29 cellular contexts compared by ENCODE assay signal in the genomic region with DNA sequence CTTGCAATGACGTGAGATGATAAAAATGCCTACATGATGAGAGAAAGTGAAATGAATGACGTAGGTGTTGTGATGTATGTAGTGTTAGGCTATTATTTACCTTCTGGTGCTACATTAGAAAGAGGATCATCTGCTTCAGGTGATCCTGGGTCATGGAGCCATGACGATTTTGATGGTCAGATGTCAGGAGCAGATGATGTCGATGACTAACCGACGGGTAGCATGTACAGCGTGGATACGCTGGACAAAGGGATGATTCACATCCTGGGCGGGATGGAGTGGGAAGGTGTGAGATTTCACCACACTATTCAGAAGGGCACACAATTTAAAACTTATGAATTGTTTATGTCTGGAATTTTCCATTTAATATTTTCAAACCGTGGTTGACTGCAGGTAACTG. TPM values are rescaled to one million over a fixed set of nuclear protein-coding genes. Genes with fewer than 3 reads are reported as not detected.
DNase-seq lines count a peak whose midpoint lies in the region; ATAC-seq and TF ChIP-seq lines count a peak whose summit lies in the region.
"Had no signal": no experiment of that assay in that cellular context is flagged by ENCODE, and none has a peak within 500 bp of the region (broad histone marks: within the 10 kb centered on the region; RNA-seq: fewer than 3 reads in every experiment).

No MANE protein-coding gene starts in this region.

- DNase-seq in MCF 10A (ENCODE audit: unreplicated experiment) (peak; percentile 77), breast epithelium (ENCODE audit: low spot score in 2 of 2) (no peak), RPMI7951 (ENCODE audit: low read depth) (peak; percentile 16), epithelial cell of prostate (ENCODE audit: low read depth, low spot score) (no peak), GM13976 (ENCODE audit: low spot score) (no peak), SK-N-SH (no peak)
- no peak for DNase-seq in stimulated activated effector memory CD8-positive, alpha-beta T cell treated with anti-CD3 and anti-CD28 coated beads, Interleukin-12 subunit alpha, Interleukin-12 subunit beta, amount 100 ng/mL, for 72 hours (ENCODE audit: low spot score in 2 of 2)
- DNase-seq: activated CD4-positive, alpha-beta T cell treated with anti-CD3 and anti-CD28 coated beads, Interleukin-2, amount 10 ng/mL, durations not matched to agents 24 days and 14 days; activated naive CD4-positive, alpha-beta T cell treated with anti-CD3 and anti-CD28 coated beads for 36 hours; aorta; CD8-positive, alpha-beta T cell; central memory CD4-positive, alpha-beta T cell; DMS 273 treated with DMSO at 0.1 percent for 48 hours; heart left ventricle; left colon; NCI-H1436; NCI-H2081 treated with DMSO at 0.1 percent for 48 hours; NCI-H345; NCI-H774; stimulated activated CD4-positive, alpha-beta T cell treated with anti-CD3 and anti-CD28 coated beads, Interleukin-2, amount 100 ng/mL, for 48 hours; T-helper 9 cell; trophoblast cell; WERI-Rb-1 had no signal

- no peak overlapping the region for H3K27ac ChIP-seq in breast epithelium
- peak overlapping the region; percentile 48 for H3K27ac ChIP-seq in epithelial cell of prostate
- H3K27ac ChIP-seq in SK-N-SH (ENCODE audit: low read depth in 2 of 2, low read length in 1 of 2) = no peak overlapping the region
- H3K27ac ChIP-seq: A549, heart left ventricle, KMS-11, parathyroid adenoma, WERI-Rb-1 had no signal

- CTCF ChIA-PET in MCF 10A (lab: Yijun Ruan, JAX) (no interaction called here), SK-N-SH (lab: Yijun Ruan, JAX) (no interaction called here)

- in situ Hi-C loops in GM13976 (cut with MboI; ENCODE audit: low sequenced_read_pairs, unreplicated experiment) = no loop called here

- no peak for TF ChIP-seq POLR2A in breast epithelium (IDR thresholded peaks at IDR 0.05)

- H3K4me3 ChIP-seq in breast epithelium (no peak overlapping the region), SK-N-SH (ENCODE audit: low read depth in 2 of 2, low read length in 1 of 2) (no peak overlapping the region)
- H3K4me3 ChIP-seq: A549, heart left ventricle had no signal

- H3K9me3 Mint-ChIP-seq in MCF 10A (ENCODE audit: unreplicated experiment) = peaks cover 7% of the 10 kb centered on the region
- H3K9me3 Mint-ChIP-seq in stimulated activated effector memory CD8-positive, alpha-beta T cell treated with anti-CD3 and anti-CD28 coated beads, Interleukin-12 subunit alpha, Interleukin-12 subunit beta, amount 100 ng/mL, for 72 hours = no peaks in the 10 kb centered on the region
- H3K9me3 Mint-ChIP-seq: activated CD4-positive, alpha-beta T cell treated with anti-CD3 and anti-CD28 coated beads, Interleukin-2, amount 10 ng/mL, durations not matched to agents 24 days and 14 days; activated naive CD4-positive, alpha-beta T cell treated with anti-CD3 and anti-CD28 coated beads for 36 hours; activated T-helper 1 cell treated with anti-CD3 and anti-CD28 coated beads, Interleukin-12 subunit alpha, Interleukin-12 subunit beta, Interleukin-2, Interleukin-4 antibody, amounts not matched to agents 30 ng/mL and 10 ng/mL and 1 ng/mL, durations not matched to agents 14 hours and 24 hours and 36 hours; CD8-positive, alpha-beta T cell had no signal

- peak overlapping the region; percentile 61 for H3K27ac Mint-ChIP-seq in MCF 10A (ENCODE audit: low read depth, unreplicated experiment)
- no peak overlapping the region for H3K27ac Mint-ChIP-seq in stimulated activated effector memory CD8-positive, alpha-beta T cell treated with anti-CD3 and anti-CD28 coated beads, Interleukin-12 subunit alpha, Interleukin-12 subunit beta, amount 100 ng/mL, for 72 hours
- H3K27ac Mint-ChIP-seq: activated CD4-positive, alpha-beta T cell treated with anti-CD3 and anti-CD28 coated beads, Interleukin-2, amount 10 ng/mL, durations not matched to agents 24 days and 14 days; activated naive CD4-positive, alpha-beta T cell treated with anti-CD3 and anti-CD28 coated beads for 36 hours; activated T-helper 1 cell treated with anti-CD3 and anti-CD28 coated beads, Interleukin-12 subunit alpha, Interleukin-12 subunit beta, Interleukin-2, Interleukin-4 antibody, amounts not matched to agents 30 ng/mL and 10 ng/mL and 1 ng/mL, durations not matched to agents 14 hours and 24 hours and 36 hours; B cell; CD8-positive, alpha-beta T cell had no signal

- TF ChIP-seq CTCF in MCF 10A (IDR thresholded peaks at IDR 0.05; ENCODE audit: unreplicated experiment) = no peak
- no peak for TF ChIP-seq CTCF in breast epithelium (IDR thresholded peaks at IDR 0.05)
- no peak for TF ChIP-seq CTCF in GM13976 (IDR thresholded peaks at IDR 0.05; ENCODE audit: borderline replicate concordance, control extremely low read depth, extremely low read depth, insufficient read depth, missing control alignments)
- no peak for TF ChIP-seq CTCF in SK-N-SH (IDR thresholded peaks at IDR 0.05)

- H3K9me2 ChIP-seq in SK-N-SH = no peaks in the 10 kb centered on the region

- peak; percentile 31 for ATAC-seq in stimulated activated effector memory CD8-positive, alpha-beta T cell treated with anti-CD3 and anti-CD28 coated beads, Interleukin-12 subunit alpha, Interleukin-12 subunit beta, amount 100 ng/mL, for 72 hours
- no peak for ATAC-seq in HG02623 (IDR thresholded peaks at IDR 0.05; ENCODE audit: unreplicated experiment)
- ATAC-seq: A549; CD8-positive, alpha-beta T cell; heart left ventricle; left colon had no signal

- H3K9me3 ChIP-seq in breast epithelium (no peaks in the 10 kb centered on the region), SK-N-SH (no peaks in the 10 kb centered on the region)
- H3K9me3 ChIP-seq: A549, heart left ventricle had no signal

- WGBS in SK-N-SH (ENCODE audit: low lambda C conversion rate) = 80% methylated on average over 10 of the region's 10 CpGs

- no peak overlapping the region for H3K9ac ChIP-seq in SK-N-SH
- H3K9ac ChIP-seq: KMS-11, parathyroid adenoma had no signal

- TF ChIP-seq EP300 in SK-N-SH (IDR thresholded peaks at IDR 0.05; ENCODE audit: borderline replicate concordance in 1 of 2, low read depth in 1 of 2, low read length in 1 of 2) = no peak

- POLR2A ChIA-PET in MCF 10A (lab: Yijun Ruan, JAX) (no interaction called here), SK-N-SH (lab: Yijun Ruan, JAX) (no interaction called here)

- H4K20me1 ChIP-seq in SK-N-SH (ENCODE audit: insufficient read depth) = no peaks in the 10 kb centered on the region

- BruUV-seq in MCF 10A (replicated peaks; lab: Mats Ljungman, UMichigan) = no TSS peak

- no peaks in the 10 kb centered on the region for H3K79me2 ChIP-seq in SK-N-SH (ENCODE audit: insufficient read depth)
- H3K79me2 ChIP-seq: parathyroid adenoma had no signal

- peaks cover 7% of the 10 kb centered on the region for H3K4me1 Mint-ChIP-seq in MCF 10A (ENCODE audit: insufficient read depth, unreplicated experiment)
- no peaks in the 10 kb centered on the region for H3K4me1 Mint-ChIP-seq in stimulated activated effector memory CD8-positive, alpha-beta T cell treated with anti-CD3 and anti-CD28 coated beads, Interleukin-12 subunit alpha, Interleukin-12 subunit beta, amount 100 ng/mL, for 72 hours
- H3K4me1 Mint-ChIP-seq: activated CD4-positive, alpha-beta T cell treated with anti-CD3 and anti-CD28 coated beads, Interleukin-2, amount 10 ng/mL, durations not matched to agents 24 days and 14 days; B cell had no signal

- H3K36me3 ChIP-seq in breast epithelium (no peaks in the 10 kb centered on the region), SK-N-SH (replicated peaks in 1 of 2; ENCODE audit: control insufficient read depth in 1 of 2, insufficient read depth in 2 of 2, low read length in 1 of 2) (no peaks in the 10 kb centered on the region)
- H3K36me3 ChIP-seq: WERI-Rb-1 had no signal

- H3K27me3 ChIP-seq in breast epithelium (no peaks in the 10 kb centered on the region), SK-N-SH (ENCODE audit: insufficient read depth) (no peaks in the 10 kb centered on the region)
- H3K27me3 ChIP-seq: heart left ventricle had no signal

- no peaks in the 10 kb centered on the region for H3K27me3 Mint-ChIP-seq in MCF 10A (ENCODE audit: insufficient read depth, unreplicated experiment)
- H3K27me3 Mint-ChIP-seq: activated CD4-positive, alpha-beta T cell treated with anti-CD3 and anti-CD28 coated beads, Interleukin-2, amount 10 ng/mL, durations not matched to agents 24 days and 14 days; B cell had no signal

- no peak overlapping the region for H3K4me3 Mint-ChIP-seq in MCF 10A (ENCODE audit: unreplicated experiment)
- H3K4me3 Mint-ChIP-seq in stimulated activated effector memory CD8-positive, alpha-beta T cell treated with anti-CD3 and anti-CD28 coated beads, Interleukin-12 subunit alpha, Interleukin-12 subunit beta, amount 100 ng/mL, for 72 hours = no peak overlapping the region
- H3K4me3 Mint-ChIP-seq: activated CD4-positive, alpha-beta T cell treated with anti-CD3 and anti-CD28 coated beads, Interleukin-2, amount 10 ng/mL, durations not matched to agents 24 days and 14 days; activated naive CD4-positive, alpha-beta T cell treated with anti-CD3 and anti-CD28 coated beads for 36 hours; activated T-helper 1 cell treated with anti-CD3 and anti-CD28 coated beads, Interleukin-12 subunit alpha, Interleukin-12 subunit beta, Interleukin-2, Interleukin-4 antibody, amounts not matched to agents 30 ng/mL and 10 ng/mL and 1 ng/mL, durations not matched to agents 14 hours and 24 hours and 36 hours; B cell; CD8-positive, alpha-beta T cell had no signal

- intact Hi-C loops in MCF 10A (cut with micrococcal nuclease) = no loop called here
- intact Hi-C loops in breast epithelium (cut with DNase I; ENCODE audit: low total_unique reads) = no loop called here

- no peak for TF ChIP-seq RAD21 in SK-N-SH (IDR thresholded peaks at IDR 0.05; ENCODE audit: low read length)

- H3F3A ChIP-seq in SK-N-SH (replicated peaks; ENCODE audit: insufficient read depth) = no peaks in the 10 kb centered on the region

- H3K4me1 ChIP-seq in breast epithelium = no peaks in the 10 kb centered on the region
- H3K4me1 ChIP-seq in SK-N-SH (ENCODE audit: control insufficient read depth in 1 of 2, insufficient read depth in 2 of 2, low read depth in 1 of 2, low read length in 1 of 2) = no peaks in the 10 kb centered on the region
- H3K4me1 ChIP-seq: A549, heart left ventricle, parathyroid adenoma had no signal

- H2AFZ ChIP-seq in SK-N-SH (ENCODE audit: low read depth) = no peak overlapping the region
- H2AFZ ChIP-seq: parathyroid adenoma had no signal

- H3K36me3 Mint-ChIP-seq in MCF 10A (ENCODE audit: insufficient read depth, unreplicated experiment) = no peaks in the 10 kb centered on the region
- H3K36me3 Mint-ChIP-seq in stimulated activated effector memory CD8-positive, alpha-beta T cell treated with anti-CD3 and anti-CD28 coated beads, Interleukin-12 subunit alpha, Interleukin-12 subunit beta, amount 100 ng/mL, for 72 hours = no peaks in the 10 kb centered on the region
- H3K36me3 Mint-ChIP-seq: CD8-positive, alpha-beta T cell had no signal

- no peak overlapping the region for H3K4me2 ChIP-seq in SK-N-SH
- H3K4me2 ChIP-seq: A549, KMS-11 had no signal

TF ChIP-seq in SK-N-SH, 30 proteins besides CTCF, POLR2A, EP300 and RAD21 (continues in another document):
- no peak for TF ChIP-seq TEAD4 (IDR thresholded peaks at IDR 0.05; ENCODE audit: borderline replicate concordance, insufficient read depth)

RNA-seq across cellular contexts. Expression of a gene that starts 43.5 kb away (rescaled TPM):
- total RNA-seq in MCF 10A (2022) (0.12 and 0.17 TPM in 2 replicates), breast epithelium (10 to 100 TPM in 1 of 3 donors, 1 to 10 TPM in 2; 5.9 to 41.4 (median 8.0) TPM)
- 0.10 and 0.12 TPM in 2 replicates for total RNA-seq in RPMI7951 (2014; rRNA removed; shearing (Covaris generic))
- polyA plus RNA-seq in SK-N-SH (2012; rRNA removed) = 0.03 TPM in 1 of 2 replicates, not detected in the other
- 0.01 TPM in 2 replicates for polyA plus RNA-seq in SK-N-SH (2012; cell fraction: cytosol; rRNA removed)
- polyA plus RNA-seq in SK-N-SH (2012; cell fraction: nucleus; rRNA removed) = 0.01 and 0.04 TPM in 2 replicates

Comparison
In these comparisons a context has a peak if more than half of its experiments do, and no peak if none do; other contexts are left out.
1. DNase-seq: peak in MCF 10A (single experiment) and RPMI7951 (single experiment); none in breast epithelium (0 of 2), epithelial cell of prostate (single experiment), stimulated activated effector memory CD8-positive, alpha-beta T cell treated with anti-CD3 and anti-CD28 coated beads, Interleukin-12 subunit alpha, Interleukin-12 subunit beta, amount 100 ng/mL, for 72 hours (0 of 2), GM13976 (single experiment) and SK-N-SH (single experiment).